ENCODE assay signal across 28 cellular contexts in the genomic region with DNA sequence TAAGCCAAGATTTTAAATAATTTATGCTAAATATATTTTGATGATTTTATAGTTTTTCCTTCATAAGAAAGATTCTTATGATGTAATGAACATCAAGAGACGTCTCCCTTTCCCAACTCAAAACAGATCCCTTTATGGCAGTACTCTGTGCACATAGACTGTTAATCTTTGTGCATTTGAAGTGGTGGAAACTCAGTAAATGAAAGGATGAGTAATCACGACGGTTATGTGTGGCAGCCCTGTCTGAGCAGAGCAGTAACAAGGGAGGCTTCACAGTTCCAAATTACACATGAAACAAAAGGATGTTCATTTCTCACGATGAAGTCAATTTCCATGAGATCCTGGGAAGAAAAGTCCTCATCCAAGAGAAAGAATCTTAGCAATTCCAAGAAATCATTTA.
DNase-seq lines count a peak whose midpoint lies in the region; ATAC-seq, FAIRE-seq and TF ChIP-seq lines count a peak whose summit lies in the region.
"Had no signal": no experiment of that assay in that cellular context is flagged by ENCODE, and none has a peak within 500 bp of the region (broad histone marks: within the 10 kb centered on the region; RNA-seq: fewer than 3 reads in every experiment).

No MANE protein-coding gene starts in this region.

- H3K36me3 Mint-ChIP-seq in activated T-cell treated with anti-CD3 and anti-CD28 coated beads, Interleukin-2, amount 50 U/mL, for 72 hours (ENCODE audit: insufficient read depth in 2 of 2): peaks cover 0 to 1% of the 10 kb centered on the region in 2 donors
- H3K36me3 Mint-ChIP-seq in activated T-cell treated with anti-CD3 and anti-CD28 coated beads, Interleukin-2, amount 50 U/mL, for 24 hours (ENCODE audit: low read depth): no peaks in the 10 kb centered on the region
- H3K36me3 Mint-ChIP-seq: T-cell had no signal

- no peaks in the 10 kb centered on the region for H3K9me3 ChIP-seq in PC-3 (ENCODE audit: low read length)
- no peaks in the 10 kb centered on the region for H3K9me3 ChIP-seq in ascending aorta
- H3K9me3 ChIP-seq: left lung, MG63 had no signal

- no peak overlapping the region for H3K9ac ChIP-seq in PC-3 (ENCODE audit: low read length)

- H3K27ac ChIP-seq in PC-3 (ENCODE audit: low read length) (no peak overlapping the region), ascending aorta (no peak overlapping the region)
- H3K27ac ChIP-seq: left lung had no signal

- CTCF ChIA-PET in PC-3 (lab: Charles Lee): no interaction called here

- H3K27me3 Mint-ChIP-seq in activated T-cell treated with anti-CD3 and anti-CD28 coated beads, Interleukin-2, amount 50 U/mL, for 72 hours (ENCODE audit: low read depth): no peaks in the 10 kb centered on the region
- H3K27me3 Mint-ChIP-seq in activated T-cell treated with anti-CD3 and anti-CD28 coated beads, Interleukin-2, amount 50 U/mL, for 24 hours: no peaks in the 10 kb centered on the region
- H3K27me3 Mint-ChIP-seq: naive thymus-derived CD8-positive, alpha-beta T cell had no signal

- H3K4me1 ChIP-seq in PC-3 (ENCODE audit: insufficient read depth, low read length) (no peaks in the 10 kb centered on the region), ascending aorta (no peaks in the 10 kb centered on the region)
- H3K4me1 ChIP-seq: left lung had no signal

- H2AFZ ChIP-seq in PC-3 (ENCODE audit: low read length): no peak overlapping the region

- H3K4me2 ChIP-seq in PC-3 (ENCODE audit: low read length): no peak overlapping the region

- POLR2A ChIA-PET in PC-3 (lab: Charles Lee; ENCODE audit: unreplicated experiment): no interaction called here

- H4K20me1 ChIP-seq in PC-3 (ENCODE audit: low read length): no peaks in the 10 kb centered on the region

- TF ChIP-seq CTCF in PC-3 (conservative IDR thresholded peaks at IDR 0.05; ENCODE audit: low read depth, low read length) (no peak), bronchial epithelial cell (IDR thresholded peaks at IDR 0.05; ENCODE audit: insufficient read depth, low read length, severe bottlenecking) (no peak), ascending aorta (IDR thresholded peaks at IDR 0.05) (no peak)

- intact Hi-C loops in PC-3 (cut with micrococcal nuclease): no loop called here
- intact Hi-C loops in sciatic nerve (cut with DNase I): no loop called here
- intact Hi-C loops in ascending aorta (cut with DNase I): no loop called here

- no peaks in the 10 kb centered on the region for H3K79me2 ChIP-seq in PC-3 (ENCODE audit: low read length)

- FAIRE-seq in bronchial epithelial cell (lab: Jason Lieb, UNC): no peak
- FAIRE-seq: frontal cortex had no signal

- no peak overlapping the region for H3K4me3 ChIP-seq in PC-3 (ENCODE audit: low read length)
- no peak overlapping the region for H3K4me3 ChIP-seq in bronchial epithelial cell (ENCODE audit: low read depth, low read length)
- no peak overlapping the region for H3K4me3 ChIP-seq in ascending aorta
- H3K4me3 ChIP-seq: left lung, MG63 had no signal

- no peaks in the 10 kb centered on the region for H3K36me3 ChIP-seq in PC-3 (ENCODE audit: low read depth, low read length)
- H3K36me3 ChIP-seq in bronchial epithelial cell (ENCODE audit: control insufficient read depth, insufficient read depth, low read length): no peaks in the 10 kb centered on the region
- H3K36me3 ChIP-seq in ascending aorta: no peaks in the 10 kb centered on the region
- H3K36me3 ChIP-seq: left lung, MG63 had no signal

- no TSS peak for BruUV-seq in PC-3 (replicated peaks; lab: Mats Ljungman, UMichigan)

- H3K4me3 Mint-ChIP-seq in activated T-cell treated with anti-CD3 and anti-CD28 coated beads, Interleukin-2, amount 50 U/mL, for 72 hours: no peak overlapping the region
- H3K4me3 Mint-ChIP-seq in activated T-cell treated with anti-CD3 and anti-CD28 coated beads, Interleukin-2, amount 50 U/mL, for 24 hours: no peak overlapping the region
- H3K4me3 Mint-ChIP-seq: naive thymus-derived CD8-positive, alpha-beta T cell; T-cell had no signal

- ATAC-seq in activated T-cell treated with anti-CD3 and anti-CD28 coated beads, Interleukin-2, amount 50 U/mL, for 72 hours (replicated peaks in 1 of 2): peak; percentile 66 to 80
- ATAC-seq in PC-3 (peak; percentile 70), sciatic nerve (peak; percentile 80), GM19023 (IDR thresholded peaks at IDR 0.05; ENCODE audit: unreplicated experiment) (no peak)
- no peak for ATAC-seq in stimulated activated naive CD8-positive, alpha-beta T cell treated with anti-CD3 and anti-CD28 coated beads, Interleukin-15, Interleukin-2, amounts not matched to agents 100 U/mL and 50 U/mL, for 24 hours
- ATAC-seq: HCT116; left lung; naive thymus-derived CD8-positive, alpha-beta T cell; T-cell had no signal

- H3K9me2 ChIP-seq in PC-3 (replicated peaks; ENCODE audit: low read length): no peaks in the 10 kb centered on the region

- no peak for DNase-seq in activated T-cell treated with anti-CD3 and anti-CD28 coated beads, Interleukin-2, amount 50 U/mL, for 72 hours
- no peak for DNase-seq in activated T-cell treated with anti-CD3 and anti-CD28 coated beads, Interleukin-2, amount 50 U/mL, for 24 hours
- DNase-seq in PC-3: peak; percentile 17
- DNase-seq in bronchial epithelial cell (ENCODE audit: low read depth): peak; percentile 25
- DNase-seq in sciatic nerve (ENCODE audit: low spot score): no peak
- no peak for DNase-seq in stimulated activated naive CD8-positive, alpha-beta T cell treated with anti-CD3 and anti-CD28 coated beads, Interleukin-15, Interleukin-2, amounts not matched to agents 100 U/mL and 50 U/mL, for 24 hours
- DNase-seq in ascending aorta (ENCODE audit: low spot score in 2 of 2): no peak
- DNase-seq: activated CD8-positive, alpha-beta memory T cell treated with anti-CD3 and anti-CD28 coated beads for 24 hours; activated naive CD4-positive, alpha-beta T cell treated with Interleukin-2 at 50 U/mL for 16 hours; activated T-cell treated with anti-CD3 and anti-CD28 coated beads, Interleukin-2, amount 50 U/mL, for 1 hour; anterior cingulate cortex; COR-L47; IMR-90; left lung; MG63; naive thymus-derived CD8-positive, alpha-beta T cell; NCI-H1417; NCI-H2081 treated with DMSO at 0.1 percent for 48 hours; NCI-H446 treated with DMSO at 0.1 percent for 48 hours; occipital lobe; OCI-M1; SHP77 treated with DMSO at 0.1 percent for 48 hours; stimulated activated CD4-positive, alpha-beta T cell treated with anti-CD3 and anti-CD28 coated beads, Interleukin-4, amount 100 ng/mL, for 4 hours; stimulated activated naive CD4-positive, alpha-beta T cell treated with Interleukin-2 at 50 U/mL for 16 hours; T-cell had no signal

- H3K27ac Mint-ChIP-seq in activated T-cell treated with anti-CD3 and anti-CD28 coated beads, Interleukin-2, amount 50 U/mL, for 72 hours: no peak overlapping the region
- no peak overlapping the region for H3K27ac Mint-ChIP-seq in activated T-cell treated with anti-CD3 and anti-CD28 coated beads, Interleukin-2, amount 50 U/mL, for 24 hours
- H3K27ac Mint-ChIP-seq: naive thymus-derived CD8-positive, alpha-beta T cell; T-cell had no signal

- H3F3A ChIP-seq in PC-3 (ENCODE audit: low read length, unreplicated experiment): no peaks in the 10 kb centered on the region

- H3K27me3 ChIP-seq in PC-3 (ENCODE audit: low read length) (no peaks in the 10 kb centered on the region), bronchial epithelial cell (ENCODE audit: control insufficient read depth, insufficient read depth, low read length) (no peaks in the 10 kb centered on the region), ascending aorta (no peaks in the 10 kb centered on the region)
- H3K27me3 ChIP-seq: left lung, MG63 had no signal

- no peaks in the 10 kb centered on the region for H3K4me1 Mint-ChIP-seq in activated T-cell treated with anti-CD3 and anti-CD28 coated beads, Interleukin-2, amount 50 U/mL, for 72 hours (ENCODE audit: low read depth)
- no peaks in the 10 kb centered on the region for H3K4me1 Mint-ChIP-seq in activated T-cell treated with anti-CD3 and anti-CD28 coated beads, Interleukin-2, amount 50 U/mL, for 24 hours (ENCODE audit: low read depth)
- H3K4me1 Mint-ChIP-seq: naive thymus-derived CD8-positive, alpha-beta T cell; T-cell had no signal

- H3K9me3 Mint-ChIP-seq in activated T-cell treated with anti-CD3 and anti-CD28 coated beads, Interleukin-2, amount 50 U/mL, for 72 hours: no peaks in the 10 kb centered on the region
- no peaks in the 10 kb centered on the region for H3K9me3 Mint-ChIP-seq in activated T-cell treated with anti-CD3 and anti-CD28 coated beads, Interleukin-2, amount 50 U/mL, for 24 hours

Comparison
In these comparisons a context has a peak if more than half of its experiments do, and no peak if none do; other contexts are left out.
1. ATAC-seq: peak in activated T-cell treated with anti-CD3 and anti-CD28 coated beads, Interleukin-2, amount 50 U/mL, for 72 hours (2 of 2), PC-3 (single experiment) and sciatic nerve (single experiment); none in stimulated activated naive CD8-positive, alpha-beta T cell treated with anti-CD3 and anti-CD28 coated beads, Interleukin-15, Interleukin-2, amounts not matched to agents 100 U/mL and 50 U/mL, for 24 hours (single experiment) and GM19023 (single experiment).
2. DNase-seq: peak in PC-3 (single experiment) and bronchial epithelial cell (single experiment); none in activated T-cell treated with anti-CD3 and anti-CD28 coated beads, Interleukin-2, amount 50 U/mL, for 72 hours (0 of 2), activated T-cell treated with anti-CD3 and anti-CD28 coated beads, Interleukin-2, amount 50 U/mL, for 24 hours (single experiment), sciatic nerve (single experiment), stimulated activated naive CD8-positive, alpha-beta T cell treated with anti-CD3 and anti-CD28 coated beads, Interleukin-15, Interleukin-2, amounts not matched to agents 100 U/mL and 50 U/mL, for 24 hours (single experiment) and ascending aorta (0 of 2).